Comparison of ENCODE assay signal across 8 cellular contexts in the genomic region with DNA sequence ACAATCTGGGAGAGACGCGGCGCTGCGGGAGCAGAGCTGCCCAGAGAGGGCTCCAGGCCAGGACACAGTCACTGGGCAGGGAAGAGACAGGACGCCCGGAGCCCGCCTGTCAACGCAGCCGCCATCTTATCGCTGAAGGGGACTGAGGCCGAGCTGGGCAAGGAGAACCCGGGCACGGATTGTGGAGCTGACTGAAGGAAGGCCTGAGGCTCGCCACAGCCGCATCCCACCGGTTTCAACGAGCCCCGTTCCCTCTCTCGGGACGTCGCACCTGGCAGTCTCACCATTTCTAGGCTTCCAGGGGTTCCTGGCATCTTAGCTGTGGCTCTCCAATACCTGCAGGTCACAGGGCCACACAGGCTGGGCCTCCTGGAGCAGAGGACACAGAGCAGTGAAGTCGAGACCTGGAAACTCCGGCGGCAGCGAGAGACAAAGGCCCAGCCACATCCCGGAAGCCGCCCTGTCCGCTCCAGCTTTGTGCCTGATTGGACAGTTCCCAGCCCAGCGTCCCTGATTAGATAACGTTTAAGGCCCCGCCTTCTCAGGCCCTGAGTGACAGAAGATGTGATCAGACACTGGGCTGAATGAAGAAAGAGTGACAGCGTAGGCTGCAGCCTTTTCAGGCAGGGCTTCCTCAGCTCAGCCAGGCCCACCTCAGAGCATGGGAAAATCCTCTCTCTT. TPM values are rescaled to one million over a fixed set of nuclear protein-coding genes. Genes with fewer than 3 reads are reported as not detected.
DNase-seq lines count a peak whose midpoint lies in the region; ATAC-seq, FAIRE-seq and TF ChIP-seq lines count a peak whose summit lies in the region.

Gene ZNF91, minus strand, starts transcription at position 431 of the 681 bp plus-strand sequence. Its CDS starts 117 bp downstream, at position 314.

- TF ChIP-seq RAD21 in H1 (IDR thresholded peaks at IDR 0.05 in 1 of 2, conservative IDR thresholded peaks at IDR 0.05 in 1 of 2; ENCODE audit: low read depth in 2 of 2, low read length in 2 of 2) = no peak

- H2BK120ac ChIP-seq in H1 (replicated peaks; ENCODE audit: low read depth, low read length) (no peak within 1 kb of the TSS), mesenchymal stem cell (ENCODE audit: low read depth, low read length) (no peak within 1 kb of the TSS)

- DNase-seq in GM19240 (ENCODE audit: insufficient read length, low spot score) = peak; percentile 56
- DNase-seq in NCI-H774 (lab: John Stamatoyannopoulos, UW) = peak; percentile 91
- peak; percentile 45 to 74 (median 65) for DNase-seq in activated CD8-positive, alpha-beta memory T cell treated with anti-CD3 and anti-CD28 coated beads for 48 hours (ENCODE audit: low read depth in 2 of 3, low spot score in 2 of 3)
- peak; percentile 87 to 91 for DNase-seq in H1 (ENCODE audit: low read depth in 1 of 2, low spot score in 2 of 2)
- DNase-seq in mesenchymal stem cell = peak; percentile 96
- DNase-seq in stimulated activated CD8-positive, alpha-beta memory T cell treated with anti-CD3 and anti-CD28 coated beads, Interleukin-12 subunit alpha, Interleukin-12 subunit beta, amount 100 ng/mL, for 4 hours (ENCODE audit: low read depth) = peak; percentile 79

- CTCF ChIA-PET in H1 (lab: Charles Lee; ENCODE audit: partially characterized antibody) = interaction anchor here (0.6 to 1.6 kb wide), 2 partner anchors 8 to 19 kb away, joined by 3 to 4 read pairs; no protein-coding TSS in a partner anchor

- H3K23me2 ChIP-seq in H1 (ENCODE audit: low read depth, low read length) = no peaks in the 10 kb centered on the region; the same call in 1 of the 2 replicates

- peak; percentile 95 for ATAC-seq in HG03460 (IDR thresholded peaks at IDR 0.05; ENCODE audit: unreplicated experiment)

- peak; percentile 96 for FAIRE-seq in H1 (lab: Jason Lieb, UNC)

- H2AFZ ChIP-seq in H1 (ENCODE audit: low read length) (peak within 1 kb of the TSS; percentile 30; the same call in 1 of the 2 replicates), mesenchymal stem cell (ENCODE audit: low read depth, low read length) (peak within 1 kb of the TSS; percentile 97)

- H2AK5ac ChIP-seq in H1 (ENCODE audit: low read depth, low read length) = no peak within 1 kb of the TSS; the same call in 1 of the 2 replicates
- H2AK5ac ChIP-seq in mesenchymal stem cell (ENCODE audit: low read length, severe bottlenecking) = peak within 1 kb of the TSS; percentile 76

- 2% methylated on average over 32 of the region's 32 CpGs; no CpG with 5 or more reads in 1 of the 2 experiments for WGBS in H1 (ENCODE audit: extremely low coverage in 1 of 2, insufficient coverage in 1 of 2, insufficient read length in 1 of 2, insufficient replicate concordance in 2 of 2, low coverage in 1 of 2, low lambda C conversion rate in 2 of 2, missing lambda C conversion rate in 1 of 2), 2 experiments
- WGBS in mesenchymal stem cell = under 1% methylated on average over 31 of the region's 32 CpGs

- no peak for TF ChIP-seq CTCF in H1 (IDR thresholded peaks at IDR 0.05; ENCODE audit: control extremely low read depth in 1 of 3, insufficient read depth in 1 of 3, low read depth in 1 of 3, low read length in 3 of 3)

- H4K91ac ChIP-seq in H1 (replicated peaks; ENCODE audit: insufficient read length, low read length) (peak within 1 kb of the TSS; percentile 98), mesenchymal stem cell (ENCODE audit: low read length) (peak within 1 kb of the TSS; percentile 30)

- H3K4me2 ChIP-seq in BLaER1 treated with 17β-estradiol and CSF1 and Interleukin-3, amounts not matched to agents 10 nM and 100 nM = peak within 1 kb of the TSS; percentile 75 to 96 (median 82)
- H3K4me2 ChIP-seq in H1 (ENCODE audit: insufficient read depth in 1 of 2, low read depth in 2 of 2, low read length in 2 of 2) (peak within 1 kb of the TSS; percentile 62 to 75), mesenchymal stem cell (ENCODE audit: low read length, poor library complexity, severe bottlenecking) (peak within 1 kb of the TSS; percentile 70)

- peak within 1 kb of the TSS; percentile 70 to 96 (median 88) for H3K4me3 ChIP-seq in BLaER1 treated with 17β-estradiol and CSF1 and Interleukin-3, amounts not matched to agents 10 nM and 100 nM
- H3K4me3 ChIP-seq in H1 (ENCODE audit: extremely low read depth in 1 of 4, insufficient read depth in 2 of 4, low read depth in 3 of 4, low read length in 4 of 4) = peak within 1 kb of the TSS; percentile 78 to 98 (median 90)
- peak within 1 kb of the TSS; percentile 90 to 96 for H3K4me3 ChIP-seq in mesenchymal stem cell (ENCODE audit: insufficient read depth in 1 of 2, low read depth in 1 of 2, low read length in 2 of 2)

- H3K56ac ChIP-seq in H1 (replicated peaks; ENCODE audit: insufficient read length, low read depth, low read length) = peak within 1 kb of the TSS; percentile 99

- H3K23ac ChIP-seq in H1 (ENCODE audit: insufficient read length) = no peak within 1 kb of the TSS
- peak within 1 kb of the TSS in 1 of 2 experiments; percentile 96 for H3K23ac ChIP-seq in mesenchymal stem cell (ENCODE audit: low read length in 2 of 2)

- peaks cover 7 to 26% (median 14%) of the 10 kb centered on the region in 10 experiments; a peak in 15 of 20 replicates for H3K4me1 ChIP-seq in BLaER1 treated with 17β-estradiol and CSF1 and Interleukin-3, amounts not matched to agents 10 nM and 100 nM
- H3K4me1 ChIP-seq in H1 (replicated peaks in 1 of 4; ENCODE audit: control insufficient read depth in 3 of 4, insufficient read depth in 4 of 4, low read length in 3 of 4) (peaks cover 0 to 4% (median 3%) of the 10 kb centered on the region in 4 experiments; a peak in 4 of 7 replicates), mesenchymal stem cell (ENCODE audit: control insufficient read depth, insufficient read depth, low read depth, low read length) (no peaks in the 10 kb centered on the region)

- no peak within 1 kb of the TSS for H3K14ac ChIP-seq in H1 (ENCODE audit: insufficient read length)
- peak within 1 kb of the TSS in 1 of 2 experiments; percentile 99 for H3K14ac ChIP-seq in mesenchymal stem cell (ENCODE audit: low read length in 2 of 2)

- H3K18ac ChIP-seq in H1 (ENCODE audit: extremely low read depth, low read length) (no peak within 1 kb of the TSS; the same call in 1 of the 2 replicates), mesenchymal stem cell (ENCODE audit: low read depth in 1 of 2, low read length in 2 of 2) (peak within 1 kb of the TSS; percentile 74 to 98)

- H3K9ac ChIP-seq in BLaER1 treated with 17β-estradiol and CSF1 and Interleukin-3, amounts not matched to agents 10 nM and 100 nM = peak within 1 kb of the TSS; percentile 97 to 100 (median 98)
- H3K9ac ChIP-seq in H1 (replicated peaks in 1 of 4; ENCODE audit: extremely low read depth in 1 of 4, low read depth in 3 of 4, low read length in 3 of 4) = peak within 1 kb of the TSS; percentile 96 to 99 (median 98)
- peak within 1 kb of the TSS; percentile 99 for H3K9ac ChIP-seq in mesenchymal stem cell (ENCODE audit: low read length)

- H3K27ac ChIP-seq in BLaER1 treated with 17β-estradiol and CSF1 and Interleukin-3, amounts not matched to agents 10 nM and 100 nM = peak within 1 kb of the TSS; percentile 96 to 100 (median 98)
- H3K27ac ChIP-seq in H1 (ENCODE audit: low read depth, low read length) (peak within 1 kb of the TSS; percentile 96), mesenchymal stem cell (ENCODE audit: low read length, poor library complexity, severe bottlenecking) (peak within 1 kb of the TSS; percentile 97)

- no peak for TF ChIP-seq EP300 in H1 (IDR thresholded peaks at IDR 0.05; ENCODE audit: borderline replicate concordance in 1 of 2, low read depth in 2 of 2, low read length in 2 of 2)

- H2BK20ac ChIP-seq in H1 (ENCODE audit: low read length) = no peak within 1 kb of the TSS

- H2BK15ac ChIP-seq in H1 (ENCODE audit: low read length) (no peak within 1 kb of the TSS), mesenchymal stem cell (ENCODE audit: low read depth, poor library complexity, severe bottlenecking) (no peak within 1 kb of the TSS)

- TF ChIP-seq POLR2A in H1 (IDR thresholded peaks at IDR 0.05; ENCODE audit: control extremely low read depth in 1 of 2, low read depth in 2 of 2, low read length in 2 of 2) = peak; percentile 97 to 99

- H3K79me1 ChIP-seq in H1 (ENCODE audit: low read depth, low read length) (0 out of 2 replicates have a peak, but pooled peaks cover 3% of the 10 kb centered on the region), mesenchymal stem cell (replicated peaks; ENCODE audit: low read length, poor library complexity, severe bottlenecking) (peaks cover 3% of the 10 kb centered on the region)

- H2BK12ac ChIP-seq in H1 (ENCODE audit: low read depth, low read length) (peak within 1 kb of the TSS; percentile 3; the same call in 1 of the 2 replicates), mesenchymal stem cell (ENCODE audit: low read length in 2 of 2) (no peak within 1 kb of the TSS)

- H3K36me3 ChIP-seq in BLaER1 treated with 17β-estradiol and CSF1 and Interleukin-3, amounts not matched to agents 10 nM and 100 nM = peaks cover 36 to 54% (median 41%) of the 10 kb centered on the region in 11 experiments
- peaks cover 2 to 13% (median 10%) of the 10 kb centered on the region in 4 experiments; a peak in 7 of 8 replicates for H3K36me3 ChIP-seq in H1 (ENCODE audit: control insufficient read depth in 2 of 4, insufficient read depth in 4 of 4, low read length in 3 of 4)
- H3K36me3 ChIP-seq in mesenchymal stem cell (ENCODE audit: control insufficient read depth in 1 of 2, insufficient read depth in 2 of 2, low read depth in 1 of 2, low read length in 2 of 2) = peaks cover 12 to 25% of the 10 kb centered on the region in 2 experiments

- H3K4ac ChIP-seq in H1 (replicated peaks; ENCODE audit: insufficient read length, low read depth, low read length) = peak within 1 kb of the TSS; percentile 90
- peak within 1 kb of the TSS; percentile 36 to 47 for H3K4ac ChIP-seq in mesenchymal stem cell (ENCODE audit: low read depth in 1 of 2, low read length in 2 of 2)

- peak within 1 kb of the TSS; percentile 99 for H4K8ac ChIP-seq in H1 (ENCODE audit: extremely low read depth, insufficient read depth, low read length)
- peak within 1 kb of the TSS; percentile 62 for H4K8ac ChIP-seq in mesenchymal stem cell (ENCODE audit: low read length)

- POLR2A ChIA-PET in H1 (lab: Charles Lee; ENCODE audit: partially characterized antibody) = interaction anchor here (0.7 to 9.8 kb wide), 16 partner anchors 8 to 638 kb away, joined by 3 to 116 read pairs (median 4); partner anchors contain the start of genes ZNF675, ZNF681, ZNF724 and ZNF726

- H4K20me1 ChIP-seq in BLaER1 treated with 17β-estradiol and CSF1 and Interleukin-3, amounts not matched to agents 10 nM and 100 nM = no peaks in the 10 kb centered on the region; a peak in 2 of 22 replicates
- H4K20me1 ChIP-seq in H1 (replicated peaks in 1 of 2; ENCODE audit: control insufficient read depth in 1 of 2, insufficient read depth in 2 of 2, low read length in 2 of 2) = no peaks in the 10 kb centered on the region

- no peaks in the 10 kb centered on the region for H3K27me3 ChIP-seq in BLaER1 treated with 17β-estradiol and CSF1 and Interleukin-3, amounts not matched to agents 10 nM and 100 nM
- no peaks in the 10 kb centered on the region for H3K27me3 ChIP-seq in H1 (replicated peaks in 1 of 4; ENCODE audit: control insufficient read depth in 3 of 4, extremely low read depth in 1 of 4, insufficient read depth in 3 of 4, low read length in 3 of 4)
- H3K27me3 ChIP-seq in mesenchymal stem cell (ENCODE audit: control insufficient read depth in 1 of 2, insufficient read depth in 1 of 2, low read length in 2 of 2) = no peaks in the 10 kb centered on the region

- H4K5ac ChIP-seq in H1 (ENCODE audit: insufficient read length, low read depth, low read length) = peak within 1 kb of the TSS; percentile 66

- peak within 1 kb of the TSS; percentile 48 for H2BK5ac ChIP-seq in H1 (ENCODE audit: low read depth, low read length)
- no peak within 1 kb of the TSS for H2BK5ac ChIP-seq in mesenchymal stem cell (ENCODE audit: low read depth, low read length, poor library complexity, severe bottlenecking)

- H3K9me3 ChIP-seq in BLaER1 treated with 17β-estradiol and CSF1 and Interleukin-3, amounts not matched to agents 10 nM and 100 nM (replicated peaks in 1 of 11) = peaks cover 37 to 47% (median 41%) of the 10 kb centered on the region in 11 experiments
- H3K9me3 ChIP-seq in H1 (ENCODE audit: insufficient read depth in 2 of 2, low read depth in 1 of 2, low read length in 1 of 2) (no peaks in the 10 kb centered on the region), mesenchymal stem cell (ENCODE audit: control insufficient read depth, low read length) (peaks cover 37% of the 10 kb centered on the region)

- peaks cover 0 to 35% of the 10 kb centered on the region in 2 experiments; a peak in 3 of 4 replicates for H3K79me2 ChIP-seq in H1 (ENCODE audit: control insufficient read depth in 1 of 2, insufficient read depth in 2 of 2, low read length in 2 of 2)

RNA-seq across cellular contexts. Expression of gene ZNF91, which starts in this region (rescaled TPM):
- 35.1 and 36.7 TPM in 2 replicates for total RNA-seq in H1 (2021; fragmentation: NEBNext Ultra II Directional; extraction: Animal tissue kit (Norgen Biotek cat#: 25700))
- polyA plus RNA-seq in H1 (2011; rRNA removed) = 16.5 and 21.0 TPM in 2 replicates
- 16.4 TPM for polyA plus RNA-seq in H1 (2011; cell fraction: cytosol; rRNA removed)
- polyA plus RNA-seq in H1 (2011; cell fraction: nucleus; rRNA removed) = 50.6 TPM
- polyA plus RNA-seq in H1 (2012, experiment 1 of 2) = 11.9 to 16.2 TPM (median 13.8 TPM) in 4 replicates
- 0.84 TPM for polyA plus RNA-seq in H1 (2012, experiment 2 of 2)
- polyA plus RNA-seq in H1 (2013, experiment 1 of 2) = 23.4 TPM
- polyA plus RNA-seq in H1 (2013, experiment 2 of 2) = 21.3 TPM
- 55.7 and 65.0 TPM in 2 replicates for polyA minus RNA-seq in H1 (2011; rRNA and poly(A)+ RNA removed)
- polyA minus RNA-seq in H1 (2011; cell fraction: cytosol; rRNA and poly(A)+ RNA removed) = 31.0 TPM
- 137 TPM for polyA minus RNA-seq in H1 (2011; cell fraction: nucleus; rRNA and poly(A)+ RNA removed)
- polyA plus RNA-seq in mesenchymal stem cell (2013, experiment 1 of 2) = 7.7 TPM
- polyA plus RNA-seq in mesenchymal stem cell (2013, experiment 2 of 2) = 8.2 TPM

Comparison
In these comparisons a context has a peak if more than half of its experiments do, and no peak if none do; other contexts are left out.
1. Peak in every context shown above with its lines: DNase-seq, ATAC-seq, H3K4me3 ChIP-seq and H3K27ac ChIP-seq.